10 cellular contexts compared by ENCODE assay signal in genomic region chr10:11149499-11149898, GRCh38.
DNase-seq lines count a peak whose midpoint lies in the region; ATAC-seq and TF ChIP-seq lines count a peak whose summit lies in the region.
"Had no signal": no experiment of that assay in that cellular context is flagged by ENCODE, and none has a peak within 500 bp of the region (broad histone marks: within the 10 kb centered on the region; RNA-seq: fewer than 3 reads in every experiment).

No MANE protein-coding gene starts in this region.

- no peak for TF ChIP-seq CTCF in brain (conservative IDR thresholded peaks at IDR 0.05)

- ATAC-seq in stimulated activated effector memory CD8-positive, alpha-beta T cell treated with anti-CD3 and anti-CD28 coated beads, Interleukin-12 subunit alpha, Interleukin-12 subunit beta, amount 100 ng/mL, for 72 hours: peak; percentile 82

- H3K4me1 ChIP-seq in HAP-1: peaks cover 40% of the 10 kb centered on the region

- peaks cover 100% of the 10 kb centered on the region for H3K4me1 Mint-ChIP-seq in brain
- peaks cover 99% of the 10 kb centered on the region for H3K4me1 Mint-ChIP-seq in stimulated activated effector memory CD8-positive, alpha-beta T cell treated with anti-CD3 and anti-CD28 coated beads, Interleukin-12 subunit alpha, Interleukin-12 subunit beta, amount 100 ng/mL, for 72 hours

- peak overlapping the region in 4 of 5 experiments; percentile 32 to 83 (median 64) for H3K27ac Mint-ChIP-seq in brain
- peak overlapping the region; percentile 98 for H3K27ac Mint-ChIP-seq in stimulated activated effector memory CD8-positive, alpha-beta T cell treated with anti-CD3 and anti-CD28 coated beads, Interleukin-12 subunit alpha, Interleukin-12 subunit beta, amount 100 ng/mL, for 72 hours

- no peaks in the 10 kb centered on the region for H3K9me3 ChIP-seq in HAP-1

- no peaks in the 10 kb centered on the region for H3K9me3 Mint-ChIP-seq in brain
- no peaks in the 10 kb centered on the region for H3K9me3 Mint-ChIP-seq in stimulated activated effector memory CD8-positive, alpha-beta T cell treated with anti-CD3 and anti-CD28 coated beads, Interleukin-12 subunit alpha, Interleukin-12 subunit beta, amount 100 ng/mL, for 72 hours

- peaks cover 2% of the 10 kb centered on the region for H3K27me3 Mint-ChIP-seq in brain

- no peaks in the 10 kb centered on the region for H3K36me3 Mint-ChIP-seq in brain
- H3K36me3 Mint-ChIP-seq in stimulated activated effector memory CD8-positive, alpha-beta T cell treated with anti-CD3 and anti-CD28 coated beads, Interleukin-12 subunit alpha, Interleukin-12 subunit beta, amount 100 ng/mL, for 72 hours: no peaks in the 10 kb centered on the region

- peak overlapping the region in 1 of 5 experiments; percentile 35 for H3K4me3 Mint-ChIP-seq in brain
- peak overlapping the region; percentile 79 for H3K4me3 Mint-ChIP-seq in stimulated activated effector memory CD8-positive, alpha-beta T cell treated with anti-CD3 and anti-CD28 coated beads, Interleukin-12 subunit alpha, Interleukin-12 subunit beta, amount 100 ng/mL, for 72 hours

- no peaks in the 10 kb centered on the region for H3K27me3 ChIP-seq in HAP-1 (ENCODE audit: low read depth)

- H3K36me3 ChIP-seq in HAP-1 (replicated peaks): no peaks in the 10 kb centered on the region

- in situ Hi-C loops in HAP-1 (cut with MboI; ENCODE audit: low sequenced_read_pairs): no loop called here

- DNase-seq in NOMO-1 treated with DMSO at 0.1 percent for 48 hours (lab: John Stamatoyannopoulos, UW; ENCODE audit: unreplicated experiment) (peak; percentile 59), NOMO-1 treated with dmso at 0.1 percent for 144 hours (lab: John Stamatoyannopoulos, UW; ENCODE audit: unreplicated experiment) (no peak), T follicular helper cell (ENCODE audit: low read depth) (peak; percentile 48), HAP-1 (ENCODE audit: low spot score in 2 of 2) (no peak), iPS-NIHi11 (ENCODE audit: low spot score) (no peak)
- peak in 1 of 2 donors; percentile 73 for DNase-seq in stimulated activated effector memory CD8-positive, alpha-beta T cell treated with anti-CD3 and anti-CD28 coated beads, Interleukin-12 subunit alpha, Interleukin-12 subunit beta, amount 100 ng/mL, for 72 hours (ENCODE audit: low spot score in 2 of 2)
- no peak for DNase-seq in stimulated activated CD4-positive, alpha-beta T cell treated with anti-CD3 and anti-CD28 coated beads, Interleukin-12 subunit alpha, Interleukin-12 subunit beta, amount 100 ng/mL, for 4 hours
- DNase-seq: effector CD8-positive, alpha-beta T cell; NCI-H1105 had no signal

- no peak overlapping the region for H3K4me3 ChIP-seq in HAP-1

Comparison
In these comparisons a context has a peak if more than half of its experiments do, and no peak if none do; other contexts are left out.
1. DNase-seq: peak in NOMO-1 treated with DMSO at 0.1 percent for 48 hours (single experiment) and T follicular helper cell (single experiment); none in NOMO-1 treated with dmso at 0.1 percent for 144 hours (single experiment), HAP-1 (0 of 2), stimulated activated CD4-positive, alpha-beta T cell treated with anti-CD3 and anti-CD28 coated beads, Interleukin-12 subunit alpha, Interleukin-12 subunit beta, amount 100 ng/mL, for 4 hours (single experiment) and iPS-NIHi11 (single experiment).